Comparison of ENCODE assay signal across 1 cellular context in genomic region chr5:141476132-141476909, GRCh38.
TF ChIP-seq lines count a peak whose summit lies in the region.

No MANE protein-coding gene starts in this region.

TF ChIP-seq in GM23338, 12 proteins besides CTCF, POLR2A, EP300 and RAD21 (continued from another document):
- TF ChIP-seq ZNF462 (CRISPR knock-in tag; IDR thresholded peaks at IDR 0.05) = no peak
- no peak for TF ChIP-seq ZNF114 (CRISPR knock-in tag; IDR thresholded peaks at IDR 0.05)
- TF ChIP-seq EZH2 (IDR thresholded peaks at IDR 0.05; ENCODE audit: low read depth, unreplicated experiment) = no peak
- TF ChIP-seq, protein P1, sequence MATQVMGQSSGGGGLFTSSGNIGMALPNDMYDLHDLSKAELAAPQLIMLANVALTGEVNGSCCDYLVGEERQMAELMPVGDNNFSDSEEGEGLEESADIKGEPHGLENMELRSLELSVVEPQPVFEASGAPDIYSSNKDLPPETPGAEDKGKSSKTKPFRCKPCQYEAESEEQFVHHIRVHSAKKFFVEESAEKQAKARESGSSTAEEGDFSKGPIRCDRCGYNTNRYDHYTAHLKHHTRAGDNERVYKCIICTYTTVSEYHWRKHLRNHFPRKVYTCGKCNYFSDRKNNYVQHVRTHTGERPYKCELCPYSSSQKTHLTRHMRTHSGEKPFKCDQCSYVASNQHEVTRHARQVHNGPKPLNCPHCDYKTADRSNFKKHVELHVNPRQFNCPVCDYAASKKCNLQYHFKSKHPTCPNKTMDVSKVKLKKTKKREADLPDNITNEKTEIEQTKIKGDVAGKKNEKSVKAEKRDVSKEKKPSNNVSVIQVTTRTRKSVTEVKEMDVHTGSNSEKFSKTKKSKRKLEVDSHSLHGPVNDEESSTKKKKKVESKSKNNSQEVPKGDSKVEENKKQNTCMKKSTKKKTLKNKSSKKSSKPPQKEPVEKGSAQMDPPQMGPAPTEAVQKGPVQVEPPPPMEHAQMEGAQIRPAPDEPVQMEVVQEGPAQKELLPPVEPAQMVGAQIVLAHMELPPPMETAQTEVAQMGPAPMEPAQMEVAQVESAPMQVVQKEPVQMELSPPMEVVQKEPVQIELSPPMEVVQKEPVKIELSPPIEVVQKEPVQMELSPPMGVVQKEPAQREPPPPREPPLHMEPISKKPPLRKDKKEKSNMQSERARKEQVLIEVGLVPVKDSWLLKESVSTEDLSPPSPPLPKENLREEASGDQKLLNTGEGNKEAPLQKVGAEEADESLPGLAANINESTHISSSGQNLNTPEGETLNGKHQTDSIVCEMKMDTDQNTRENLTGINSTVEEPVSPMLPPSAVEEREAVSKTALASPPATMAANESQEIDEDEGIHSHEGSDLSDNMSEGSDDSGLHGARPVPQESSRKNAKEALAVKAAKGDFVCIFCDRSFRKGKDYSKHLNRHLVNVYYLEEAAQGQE (IDR thresholded peaks at IDR 0.05; ENCODE audit: unreplicated experiment) = no peak
- no peak for TF ChIP-seq NANOG (IDR thresholded peaks at IDR 0.05; ENCODE audit: borderline replicate concordance)
- no peak for TF ChIP-seq CREB1 (CRISPR knock-in tag; IDR thresholded peaks at IDR 0.05; ENCODE audit: low read depth)
- TF ChIP-seq JUNB (IDR thresholded peaks at IDR 0.05; ENCODE audit: unreplicated experiment) = no peak
- no peak for TF ChIP-seq STAT1 (IDR thresholded peaks at IDR 0.05; ENCODE audit: unreplicated experiment)
- no peak for TF ChIP-seq EZH2phosphoT487 (IDR thresholded peaks at IDR 0.05; ENCODE audit: unreplicated experiment)
- TF ChIP-seq ZNF331 (CRISPR knock-in tag; IDR thresholded peaks at IDR 0.05; ENCODE audit: low read depth) = no peak
